ENCODE assay signal across 4 cellular contexts in the genomic region with DNA sequence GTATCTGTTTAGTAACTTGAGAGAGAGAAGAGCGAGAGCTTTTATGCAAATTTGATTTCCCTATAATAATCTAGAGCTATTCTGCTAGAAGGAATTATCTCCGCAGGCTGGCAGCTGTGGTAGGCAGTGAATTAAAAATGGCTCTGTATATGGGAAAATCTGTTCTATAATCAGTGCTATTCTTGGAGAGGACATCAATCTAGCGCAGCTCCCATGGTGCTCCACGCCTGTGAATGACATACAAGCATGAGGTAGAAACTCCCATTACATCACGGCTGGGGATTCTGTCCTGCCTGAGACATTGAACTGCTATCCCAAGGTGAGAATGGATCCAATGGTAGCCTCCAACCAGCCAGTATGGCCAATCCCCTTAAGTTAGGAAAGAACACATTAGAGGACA.
"Had no signal": no experiment of that assay in that cellular context is flagged by ENCODE, and none has a peak within 500 bp of the region (broad histone marks: within the 10 kb centered on the region; RNA-seq: fewer than 3 reads in every experiment).

No MANE protein-coding gene starts in this region.

- DNase-seq: H9, HCEC 1CT, IMR-90 had no signal

- H2AFZ ChIP-seq: GM23338 had no signal

- H3K4me3 ChIP-seq: GM23338 had no signal

- H3K4me2 ChIP-seq: GM23338 had no signal
